Comparison of ENCODE assay signal across 8 cellular contexts in the genomic region with DNA sequence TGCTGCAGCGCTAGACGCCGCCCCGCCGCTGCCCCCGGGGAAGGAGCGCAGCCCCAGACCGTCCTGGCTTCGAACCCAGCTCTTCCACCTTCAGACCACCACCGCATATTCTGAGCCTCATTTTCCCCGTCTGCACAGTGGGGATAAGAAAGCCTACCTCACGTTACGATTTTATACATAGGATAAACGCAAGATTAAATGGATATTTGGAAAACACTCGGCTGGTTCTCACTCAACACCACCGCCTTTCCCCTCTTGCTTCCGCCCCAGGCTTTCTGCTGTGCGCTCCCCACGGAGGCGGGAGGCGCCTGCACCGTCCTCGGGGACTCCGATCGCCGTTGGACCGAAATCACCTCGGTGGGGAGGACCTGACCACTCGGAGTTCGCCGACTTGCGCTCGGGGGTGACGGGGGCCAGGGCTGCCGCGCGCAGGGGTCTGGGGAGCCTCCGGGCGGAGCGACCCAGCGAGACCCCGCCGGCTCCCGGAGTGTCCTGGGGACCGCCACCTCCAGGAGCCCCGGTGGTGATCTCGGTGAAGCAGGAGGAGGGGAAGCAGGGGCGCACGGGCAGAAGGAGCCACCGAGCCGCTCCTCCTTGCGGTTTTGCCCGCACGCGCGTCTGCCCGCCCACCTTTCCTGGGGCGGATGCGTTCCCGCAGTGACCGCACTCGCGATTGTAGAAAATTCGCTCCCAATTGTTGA. TPM values are rescaled to one million over a fixed set of nuclear protein-coding genes. Genes with fewer than 3 reads are reported as not detected.
DNase-seq lines count a peak whose midpoint lies in the region; ATAC-seq lines count a peak whose summit lies in the region.

No MANE protein-coding gene starts in this region.

- peak overlapping the region; percentile 90 for H3K4me2 ChIP-seq in mesenchymal stem cell (ENCODE audit: low read length, poor library complexity, severe bottlenecking)

- H3K79me1 ChIP-seq in mesenchymal stem cell (replicated peaks; ENCODE audit: low read length, poor library complexity, severe bottlenecking): no peaks in the 10 kb centered on the region

- no peak overlapping the region for H2AK5ac ChIP-seq in mesenchymal stem cell (ENCODE audit: low read length, severe bottlenecking)

- H3K27me3 Mint-ChIP-seq in stimulated activated naive CD8-positive, alpha-beta T cell treated with anti-CD3 and anti-CD28 coated beads, Interleukin-15, Interleukin-2, amounts not matched to agents 100 ng/mL and 50 ng/mL, for 24 hours: no peaks in the 10 kb centered on the region

- peak overlapping the region in 1 of 2 experiments; percentile 82 for H2BK12ac ChIP-seq in mesenchymal stem cell (ENCODE audit: low read length in 2 of 2)

- DNase-seq in AG08395 (ENCODE audit: low spot score) (peak; percentile 47), dermis blood vessel endothelial cell (peak; percentile 48), mesenchymal stem cell (peak; percentile 48), NCI-H226 (no peak)
- peak; percentile 32 for DNase-seq in activated CD4-positive, alpha-beta T cell treated with anti-CD3 and anti-CD28 coated beads for 1 hour

- no peak overlapping the region for H2BK15ac ChIP-seq in mesenchymal stem cell (ENCODE audit: low read depth, poor library complexity, severe bottlenecking)

- H3K23ac ChIP-seq in mesenchymal stem cell (ENCODE audit: low read length in 2 of 2): peak overlapping the region in 1 of 2 experiments; percentile 85

- peak overlapping the region; percentile 57 for H3K9ac ChIP-seq in HUES64 (ENCODE audit: low read depth, low read length)
- H3K9ac ChIP-seq in mesenchymal stem cell (ENCODE audit: low read length): peak overlapping the region; percentile 95

- no peaks in the 10 kb centered on the region for H3K9me3 Mint-ChIP-seq in stimulated activated naive CD8-positive, alpha-beta T cell treated with anti-CD3 and anti-CD28 coated beads, Interleukin-15, Interleukin-2, amounts not matched to agents 100 ng/mL and 50 ng/mL, for 24 hours

- H3K27me3 ChIP-seq in HUES64 (ENCODE audit: insufficient read depth, low read length) (peaks cover 40% of the 10 kb centered on the region), mesenchymal stem cell (ENCODE audit: control insufficient read depth in 1 of 2, insufficient read depth in 1 of 2, low read length in 2 of 2) (no peaks in the 10 kb centered on the region)

- H3K36me3 ChIP-seq in HUES64 (ENCODE audit: insufficient read depth, low read length): no peaks in the 10 kb centered on the region
- peaks cover 0 to 12% of the 10 kb centered on the region in 2 experiments for H3K36me3 ChIP-seq in mesenchymal stem cell (ENCODE audit: control insufficient read depth in 1 of 2, insufficient read depth in 2 of 2, low read depth in 1 of 2, low read length in 2 of 2)

- no peaks in the 10 kb centered on the region for H3K36me3 Mint-ChIP-seq in stimulated activated naive CD8-positive, alpha-beta T cell treated with anti-CD3 and anti-CD28 coated beads, Interleukin-15, Interleukin-2, amounts not matched to agents 100 ng/mL and 50 ng/mL, for 24 hours (ENCODE audit: low read depth)

- peak overlapping the region; percentile 81 for H4K8ac ChIP-seq in mesenchymal stem cell (ENCODE audit: low read length)

- peak overlapping the region in 1 of 2 experiments; percentile 77 for H3K4ac ChIP-seq in mesenchymal stem cell (ENCODE audit: low read depth in 1 of 2, low read length in 2 of 2)

- peak overlapping the region in 1 of 2 experiments; percentile 69 for H3K14ac ChIP-seq in mesenchymal stem cell (ENCODE audit: low read length in 2 of 2)

- peak overlapping the region; percentile 85 for H2BK120ac ChIP-seq in mesenchymal stem cell (ENCODE audit: low read depth, low read length)

- H3K4me1 ChIP-seq in HUES64 (ENCODE audit: insufficient read depth, low read length): peaks cover 10% of the 10 kb centered on the region; the same call in 1 of the 2 replicates
- H3K4me1 ChIP-seq in mesenchymal stem cell (ENCODE audit: control insufficient read depth, insufficient read depth, low read depth, low read length): peaks cover 20% of the 10 kb centered on the region

- H3K4me3 ChIP-seq in HUES64 (ENCODE audit: low read length): peak overlapping the region; percentile 64
- H3K4me3 ChIP-seq in mesenchymal stem cell (ENCODE audit: insufficient read depth in 1 of 2, low read depth in 1 of 2, low read length in 2 of 2): peak overlapping the region; percentile 74 to 90

- H3K9me3 ChIP-seq in HUES64 (ENCODE audit: insufficient read depth, low read depth, low read length): no peaks in the 10 kb centered on the region
- H3K9me3 ChIP-seq in mesenchymal stem cell (ENCODE audit: control insufficient read depth, low read length): no peaks in the 10 kb centered on the region

- WGBS in HUES64: under 1% methylated on average over 64 of the region's 64 CpGs
- WGBS in mesenchymal stem cell: under 1% methylated on average over 44 of the region's 64 CpGs

- H3K18ac ChIP-seq in mesenchymal stem cell (ENCODE audit: low read depth in 1 of 2, low read length in 2 of 2): peak overlapping the region; percentile 69 to 88

- peaks cover 56% of the 10 kb centered on the region for H3K4me1 Mint-ChIP-seq in stimulated activated naive CD8-positive, alpha-beta T cell treated with anti-CD3 and anti-CD28 coated beads, Interleukin-15, Interleukin-2, amounts not matched to agents 100 ng/mL and 50 ng/mL, for 24 hours (ENCODE audit: low read depth)

- H3K4me3 Mint-ChIP-seq in stimulated activated naive CD8-positive, alpha-beta T cell treated with anti-CD3 and anti-CD28 coated beads, Interleukin-15, Interleukin-2, amounts not matched to agents 100 ng/mL and 50 ng/mL, for 24 hours: peak overlapping the region; percentile 87

- H2AFZ ChIP-seq in mesenchymal stem cell (ENCODE audit: low read depth, low read length): peak overlapping the region; percentile 90

- peak overlapping the region; percentile 88 for H3K27ac Mint-ChIP-seq in stimulated activated naive CD8-positive, alpha-beta T cell treated with anti-CD3 and anti-CD28 coated beads, Interleukin-15, Interleukin-2, amounts not matched to agents 100 ng/mL and 50 ng/mL, for 24 hours

- H3K27ac ChIP-seq in HUES64 (ENCODE audit: low read depth, low read length) (no peak overlapping the region), mesenchymal stem cell (ENCODE audit: low read length, poor library complexity, severe bottlenecking) (peak overlapping the region; percentile 42)

- ATAC-seq in GM19025 (IDR thresholded peaks at IDR 0.05; ENCODE audit: low read depth, unreplicated experiment): peak; percentile 6

- H2BK5ac ChIP-seq in mesenchymal stem cell (ENCODE audit: low read depth, low read length, poor library complexity, severe bottlenecking): no peak overlapping the region

- peak overlapping the region; percentile 64 for H4K91ac ChIP-seq in mesenchymal stem cell (ENCODE audit: low read length)

RNA-seq across cellular contexts. Expression of a gene that starts 4.0 kb away (rescaled TPM):
- 0.45 TPM for polyA plus RNA-seq in HUES64 (2013, experiment 1 of 2)
- polyA plus RNA-seq in HUES64 (2013, experiment 2 of 2): 0.76 TPM
- total RNA-seq in dermis blood vessel endothelial cell: 0.09 TPM in 1 of 2 replicates, not detected in the other
- 0.11 TPM for polyA plus RNA-seq in mesenchymal stem cell (2013, experiment 1 of 2)
- polyA plus RNA-seq in mesenchymal stem cell (2013, experiment 2 of 2): 0.10 TPM
